8 cellular contexts compared by ENCODE assay signal in genomic region chr20:63627129-63627699, GRCh38. TPM values are rescaled to one million over a fixed set of nuclear protein-coding genes. Genes with fewer than 3 reads are reported as not detected.
DNase-seq lines count a peak whose midpoint lies in the region; FAIRE-seq and TF ChIP-seq lines count a peak whose summit lies in the region.

No MANE protein-coding gene starts in this region.

- peaks cover 3% of the 10 kb centered on the region; the same call in 1 of the 2 replicates for H3K79me2 ChIP-seq in H9 (ENCODE audit: insufficient read depth, low read length)

- H2BK12ac ChIP-seq in H9 (ENCODE audit: insufficient read length, low read depth, low read length) = no peak overlapping the region

- peak overlapping the region; percentile 95 for H3K4me2 ChIP-seq in H9 (ENCODE audit: insufficient read depth, insufficient read length, low read length)

- no peaks in the 10 kb centered on the region for H3K79me1 ChIP-seq in H9 (ENCODE audit: insufficient read depth, low read depth, low read length, poor library complexity, severe bottlenecking)

- no peak overlapping the region for H3K27ac Mint-ChIP-seq in H9

- no peak overlapping the region for H3K4ac ChIP-seq in H9 (ENCODE audit: low read depth, low read length)

- H3K9me3 Mint-ChIP-seq in H9 = no peaks in the 10 kb centered on the region

- H2AK5ac ChIP-seq in H9 (ENCODE audit: insufficient read length, low read length) = no peak overlapping the region

- peak; percentile 91 for DNase-seq in GDM1 (lab: John Stamatoyannopoulos, UW)
- peak; percentile 91 for DNase-seq in H9
- DNase-seq in M059J (ENCODE audit: low read depth) = peak; percentile 94
- DNase-seq in SJCRH30 = peak; percentile 99 to 100
- peak; percentile 94 for DNase-seq in activated naive CD4-positive, alpha-beta T cell treated with Interleukin-2 at 50 U/mL for 16 hours
- DNase-seq in frontal cortex (ENCODE audit: low spot score in 2 of 2) = peak; percentile 97 to 99
- DNase-seq in substantia nigra (lab: John Stamatoyannopoulos, UW) = peak in 47 of 49 donors; percentile 36 to 94 (median 85)

- H3K4me3 ChIP-seq in SJCRH30 (peak overlapping the region; percentile 95), neutrophil (ENCODE audit: low read depth in 1 of 2, low read length in 1 of 2) (peak overlapping the region; percentile 95 to 100)

- no peak overlapping the region; the same call in 1 of the 2 replicates for H2BK15ac ChIP-seq in H9 (ENCODE audit: low read depth, low read length)

- H3K14ac ChIP-seq in H9 (ENCODE audit: insufficient read depth, low read length) = peak overlapping the region; percentile 93

- H3K36me3 ChIP-seq in SJCRH30 (no peaks in the 10 kb centered on the region), neutrophil (peaks cover 4% of the 10 kb centered on the region)

- H3K9ac ChIP-seq in H9 (ENCODE audit: extremely low read depth, insufficient read length, low read length) = peak overlapping the region; percentile 74

- peak overlapping the region; percentile 67 to 81 for H3K4me3 Mint-ChIP-seq in H9

- H3K27me3 Mint-ChIP-seq in H9 (ENCODE audit: low read depth) = peaks cover 3% of the 10 kb centered on the region; the same call in 1 of the 2 replicates

- peaks cover 10% of the 10 kb centered on the region for H3K23me2 ChIP-seq in H9 (ENCODE audit: insufficient read length, low read depth, low read length, poor library complexity, severe bottlenecking)

- peaks cover 0 to 3% (median 0%) of the 10 kb centered on the region in 3 experiments; a peak in 4 of 7 replicates for H3K36me3 Mint-ChIP-seq in H9 (ENCODE audit: insufficient read depth in 1 of 3, low read depth in 3 of 3)

- no peak for FAIRE-seq in frontal cortex (lab: Jason Lieb, UNC)

- H3K23ac ChIP-seq in H9 (ENCODE audit: insufficient read length, low read depth, low read length) = no peak overlapping the region

- no peak overlapping the region for H2BK20ac ChIP-seq in H9 (ENCODE audit: low read depth, low read length, poor library complexity, severe bottlenecking)

- H3K4me1 Mint-ChIP-seq in H9 = peaks cover 18 to 22% of the 10 kb centered on the region in 2 experiments

- H3K56ac ChIP-seq in H9 (ENCODE audit: insufficient read length, low read depth, low read length) = no peak overlapping the region

- peak overlapping the region; percentile 50 for H2BK5ac ChIP-seq in H9 (ENCODE audit: insufficient read length, low read length)

- no peak overlapping the region for H3T11ph ChIP-seq in H9 (ENCODE audit: low read length)

- H2AFZ ChIP-seq in H9 (ENCODE audit: low read length) = no peak overlapping the region

- no peaks in the 10 kb centered on the region for H4K20me1 ChIP-seq in H9 (ENCODE audit: control insufficient read depth, insufficient read depth, insufficient read length)

- WGBS in H9 (ENCODE audit: extremely low coverage, insufficient read length, low lambda C conversion rate) = no CpG with 5 or more reads among the region's 64 CpGs

- H3K4me1 ChIP-seq in H9 (ENCODE audit: insufficient read depth, low read length) = no peaks in the 10 kb centered on the region; the same call in 1 of the 2 replicates
- peaks cover 13% of the 10 kb centered on the region for H3K4me1 ChIP-seq in SJCRH30
- H3K4me1 ChIP-seq in neutrophil (ENCODE audit: control insufficient read depth in 1 of 2, insufficient read depth in 1 of 2, low read depth in 1 of 2, low read length in 1 of 2) = peaks cover 30 to 32% of the 10 kb centered on the region in 2 experiments

- TF ChIP-seq CTCF in H9 (conservative IDR thresholded peaks at IDR 0.05) (no peak), neutrophil (IDR thresholded peaks at IDR 0.05) (peak; percentile 43)

- H3K27ac ChIP-seq in H9 (ENCODE audit: insufficient read length, low read depth, low read length) (no peak overlapping the region), SJCRH30 (peak overlapping the region; percentile 60), neutrophil (peak overlapping the region; percentile 97), substantia nigra (ENCODE audit: low read depth, low read length, poor library complexity, severe bottlenecking) (peak overlapping the region; percentile 96)

- H3K9me3 ChIP-seq in H9 (ENCODE audit: control insufficient read depth, low read depth, low read length) (no peaks in the 10 kb centered on the region), SJCRH30 (replicated peaks) (no peaks in the 10 kb centered on the region), neutrophil (no peaks in the 10 kb centered on the region)

- H4K8ac ChIP-seq in H9 (replicated peaks; ENCODE audit: insufficient read length, low read depth, low read length) = no peak overlapping the region

- no peak overlapping the region for H2BK120ac ChIP-seq in H9 (ENCODE audit: low read depth, low read length, poor library complexity, severe bottlenecking)

- H4K91ac ChIP-seq in H9 (ENCODE audit: insufficient read length, low read depth, low read length) = no peak overlapping the region

- peak overlapping the region; percentile 63 for H3K18ac ChIP-seq in H9 (ENCODE audit: insufficient read length, low read depth, low read length)

- H3K27me3 ChIP-seq in H9 (ENCODE audit: insufficient read depth, low read length) (no peaks in the 10 kb centered on the region), SJCRH30 (no peaks in the 10 kb centered on the region), neutrophil (no peaks in the 10 kb centered on the region)

- no peak overlapping the region for H4K5ac ChIP-seq in H9 (ENCODE audit: insufficient read length, low read depth, low read length)

RNA-seq across cellular contexts. Expression of gene GMEB2, which starts 0.3 kb away (rescaled TPM):
- total RNA-seq in H9 (2021) (14.3 and 14.8 TPM in 2 replicates), frontal cortex (6.1 TPM)
- 9.6 and 19.6 TPM in 2 replicates for total RNA-seq in M059J (2014; rRNA removed; shearing (Covaris generic))
- total RNA-seq in SJCRH30 (2014; rRNA removed; shearing (Covaris generic)) = 19.5 and 20.2 TPM in 2 replicates

RNA-seq across cellular contexts. Expression of gene STMN3, which starts 26.0 kb away (rescaled TPM):
- 54.0 and 58.4 TPM in 2 replicates for total RNA-seq in H9 (2021)
- total RNA-seq in M059J (2014; rRNA removed; shearing (Covaris generic)) = 0.89 and 2.6 TPM in 2 replicates
- total RNA-seq in SJCRH30 (2014; rRNA removed; shearing (Covaris generic)) = 36.6 and 38.0 TPM in 2 replicates
- 104 TPM for total RNA-seq in frontal cortex

RNA-seq across cellular contexts. Expression of gene RTEL1, which starts 30.9 kb away (rescaled TPM):
- total RNA-seq in H9 (2021) (33.4 and 36.5 TPM in 2 replicates), frontal cortex (8.2 TPM)
- total RNA-seq in M059J (2014; rRNA removed; shearing (Covaris generic)) = 4.0 and 9.9 TPM in 2 replicates
- total RNA-seq in SJCRH30 (2014; rRNA removed; shearing (Covaris generic)) = 16.7 and 25.6 TPM in 2 replicates

RNA-seq across cellular contexts. Expression of gene HELZ2, which starts 53.2 kb away (rescaled TPM):
- total RNA-seq in H9 (2021) (27.9 and 29.3 TPM in 2 replicates), frontal cortex (3.7 TPM)
- 88.7 and 205 TPM in 2 replicates for total RNA-seq in M059J (2014; rRNA removed; shearing (Covaris generic))
- 4.6 and 5.7 TPM in 2 replicates for total RNA-seq in SJCRH30 (2014; rRNA removed; shearing (Covaris generic))

Comparison
In these comparisons a context has a peak if more than half of its experiments do, and no peak if none do; other contexts are left out.
1. RNA of gene STMN3, which starts 26.0 kb away (total RNA-seq): 104 TPM in frontal cortex (single experiment), 54.0 to 58.4 TPM in H9 and 36.6 to 38.0 TPM in SJCRH30; 0.89 to 2.6 TPM in M059J; every median in the first group is over 10 times any median in the second.
2. Peak in every context shown above with its lines, with median percentiles within 50 percentile points of each other: DNase-seq.